Comparison of ENCODE assay signal across 26 cellular contexts in the genomic region with DNA sequence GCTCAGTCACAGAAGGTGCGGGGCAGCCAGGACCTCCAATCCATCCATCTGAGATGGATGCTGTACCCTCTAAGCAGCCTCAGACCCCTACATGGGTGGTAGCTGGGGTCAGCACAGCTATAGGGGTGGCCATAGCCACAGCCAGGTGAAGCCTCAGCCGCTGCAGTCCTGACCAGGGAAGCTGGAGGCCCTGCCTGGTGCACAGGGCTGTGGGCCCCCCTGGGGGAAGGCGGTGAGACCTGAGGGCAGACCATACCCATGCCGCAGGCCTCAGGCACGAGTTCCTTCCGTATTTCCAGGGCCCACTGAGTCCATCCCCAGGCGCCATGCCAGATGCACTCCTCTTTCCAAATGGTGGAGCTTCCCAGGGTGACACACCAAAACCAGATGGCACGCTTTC.
"Had no signal": no experiment of that assay in that cellular context is flagged by ENCODE, and none has a peak within 500 bp of the region (broad histone marks: within the 10 kb centered on the region; RNA-seq: fewer than 3 reads in every experiment).

No MANE protein-coding gene starts in this region.

- H3K36me3 Mint-ChIP-seq: immature natural killer cell; naive thymus-derived CD4-positive, alpha-beta T cell had no signal

- H3K4me3 Mint-ChIP-seq: immature natural killer cell; naive thymus-derived CD4-positive, alpha-beta T cell; stimulated activated naive CD8-positive, alpha-beta T cell treated with anti-CD3 and anti-CD28 coated beads, Interleukin-15, amount 100 ng/mL, for 72 hours had no signal

- H3K4me1 ChIP-seq: esophagus squamous epithelium, pancreas, right lobe of liver, thyroid gland, uterus had no signal

- ATAC-seq: left colon; left ventricle myocardium superior; naive thymus-derived CD4-positive, alpha-beta T cell; pancreas; stimulated activated naive CD8-positive, alpha-beta T cell treated with anti-CD3 and anti-CD28 coated beads, Interleukin-15, amount 100 ng/mL, for 72 hours had no signal

- H3K4me2 ChIP-seq: smooth muscle cell had no signal

- H3K27ac Mint-ChIP-seq: immature natural killer cell; stimulated activated naive CD8-positive, alpha-beta T cell treated with anti-CD3 and anti-CD28 coated beads, Interleukin-15, amount 100 ng/mL, for 72 hours had no signal

- H3K9me3 Mint-ChIP-seq: immature natural killer cell; naive thymus-derived CD4-positive, alpha-beta T cell; stimulated activated naive CD8-positive, alpha-beta T cell treated with anti-CD3 and anti-CD28 coated beads, Interleukin-15, amount 100 ng/mL, for 72 hours had no signal

- DNase-seq: central memory CD4-positive, alpha-beta T cell; dermis blood vessel endothelial cell; effector memory CD4-positive, alpha-beta T cell; esophagus squamous epithelium; immature natural killer cell; islet precursor cell; kidney glomerular epithelial cell; left colon; left ventricle myocardium superior; mesenchymal stem cell; midbrain; naive thymus-derived CD4-positive, alpha-beta T cell; right lobe of liver; stimulated activated CD4-positive, alpha-beta T cell treated with anti-CD3 and anti-CD28 coated beads, Interleukin-12 subunit alpha, Interleukin-12 subunit beta, amount 100 ng/mL, for 4 hours; stimulated activated CD4-positive, alpha-beta T cell treated with anti-CD3 and anti-CD28 coated beads, Interleukin-1b, Interleukin-23, amount 100 ng/mL, for 48 hours; stimulated activated CD4-positive, alpha-beta T cell treated with anti-CD3 and anti-CD28 coated beads, Interleukin-4, amount 100 ng/mL, for 1 hour; stimulated activated CD8-positive, alpha-beta memory T cell treated with anti-CD3 and anti-CD28 coated beads, Interleukin-4, amount 100 ng/mL, for 48 hours; stimulated activated naive CD4-positive, alpha-beta T cell; stimulated activated naive CD8-positive, alpha-beta T cell treated with anti-CD3 and anti-CD28 coated beads, Interleukin-15, amount 100 ng/mL, for 72 hours; thyroid gland; uterus had no signal

- H3K27me3 Mint-ChIP-seq: stimulated activated naive CD8-positive, alpha-beta T cell treated with anti-CD3 and anti-CD28 coated beads, Interleukin-15, amount 100 ng/mL, for 72 hours had no signal

- H3K36me3 ChIP-seq: esophagus squamous epithelium, neutrophil, pancreas, right lobe of liver, suprapubic skin, thyroid gland, upper lobe of left lung, uterus had no signal

- H3K9me3 ChIP-seq: esophagus squamous epithelium, neutrophil, pancreas, right lobe of liver, suprapubic skin, thyroid gland, upper lobe of left lung, uterus had no signal

- H3K27ac ChIP-seq: esophagus squamous epithelium, neutrophil, pancreas, right lobe of liver, suprapubic skin, thyroid gland, upper lobe of left lung, uterus had no signal

- H3K27me3 ChIP-seq: esophagus squamous epithelium, pancreas, right lobe of liver, suprapubic skin, thyroid gland, upper lobe of left lung, uterus had no signal

- H3K4me3 ChIP-seq: esophagus squamous epithelium, pancreas, right lobe of liver, smooth muscle cell, suprapubic skin, thyroid gland, upper lobe of left lung, uterus had no signal
